2 cellular contexts compared by ENCODE assay signal in the genomic region with DNA sequence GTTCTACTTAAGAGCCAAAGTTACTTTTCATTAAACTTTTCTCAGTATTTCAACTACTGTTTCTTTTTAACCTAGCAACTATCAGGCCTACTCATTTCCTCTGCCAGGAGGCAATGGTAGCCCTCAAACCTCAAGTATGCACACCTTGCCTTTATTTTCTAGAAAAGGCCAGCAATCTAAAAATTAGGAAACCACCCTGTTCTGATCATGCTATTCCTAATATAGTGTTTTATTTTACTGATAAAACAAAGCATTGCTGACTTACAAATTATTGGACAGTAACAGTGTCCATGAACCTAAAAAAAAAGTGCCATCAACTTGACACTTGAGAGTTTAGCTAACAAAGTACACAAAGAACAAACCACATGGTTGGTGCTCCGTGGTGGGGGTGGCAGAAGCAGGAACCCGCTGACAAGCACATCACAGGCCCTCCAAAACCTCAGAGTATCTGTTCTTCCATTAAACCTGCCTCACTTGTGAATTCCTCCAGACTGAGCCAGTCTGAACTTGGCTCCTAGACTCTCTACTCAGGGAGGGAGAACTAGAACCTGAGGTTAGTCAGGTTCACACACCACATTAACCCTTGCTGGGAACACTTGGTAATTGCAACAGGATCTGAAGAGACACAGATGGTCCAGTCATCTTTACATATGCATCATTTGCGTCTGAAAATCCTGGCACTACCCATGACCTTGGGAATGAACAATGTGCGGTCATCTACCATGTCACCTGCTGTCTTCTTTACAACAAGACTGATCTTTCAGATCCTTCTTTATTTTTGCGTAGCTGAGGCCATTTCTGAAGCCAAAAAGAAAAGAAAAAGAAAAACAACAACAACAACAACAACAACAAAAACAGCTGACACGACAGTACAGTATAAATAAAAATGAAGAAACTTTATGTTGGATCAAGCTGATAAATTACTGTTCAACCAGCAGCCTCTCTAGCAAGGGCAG.
A peak's percentile ranks its signal among the peaks of the same experiment; 100 is the strongest.
TF ChIP-seq lines count a peak whose summit lies in the region.

No MANE protein-coding gene starts in this region.

TF ChIP-seq in SK-N-SH, 30 proteins besides CTCF, POLR2A, EP300 and RAD21:
- TF ChIP-seq TAF1 (IDR thresholded peaks at IDR 0.05; ENCODE audit: borderline replicate concordance, low read depth, low read length) (no peak), NFIC (IDR thresholded peaks at IDR 0.05; ENCODE audit: borderline replicate concordance) (peak; percentile 6; the same call in 1 of the 2 replicates), TCF12 (IDR thresholded peaks at IDR 0.05) (peak; percentile 16)

TF ChIP-seq in K562, 482 proteins besides CTCF, POLR2A, EP300 and RAD21 (continues in another document):
- TF ChIP-seq, protein P1, sequence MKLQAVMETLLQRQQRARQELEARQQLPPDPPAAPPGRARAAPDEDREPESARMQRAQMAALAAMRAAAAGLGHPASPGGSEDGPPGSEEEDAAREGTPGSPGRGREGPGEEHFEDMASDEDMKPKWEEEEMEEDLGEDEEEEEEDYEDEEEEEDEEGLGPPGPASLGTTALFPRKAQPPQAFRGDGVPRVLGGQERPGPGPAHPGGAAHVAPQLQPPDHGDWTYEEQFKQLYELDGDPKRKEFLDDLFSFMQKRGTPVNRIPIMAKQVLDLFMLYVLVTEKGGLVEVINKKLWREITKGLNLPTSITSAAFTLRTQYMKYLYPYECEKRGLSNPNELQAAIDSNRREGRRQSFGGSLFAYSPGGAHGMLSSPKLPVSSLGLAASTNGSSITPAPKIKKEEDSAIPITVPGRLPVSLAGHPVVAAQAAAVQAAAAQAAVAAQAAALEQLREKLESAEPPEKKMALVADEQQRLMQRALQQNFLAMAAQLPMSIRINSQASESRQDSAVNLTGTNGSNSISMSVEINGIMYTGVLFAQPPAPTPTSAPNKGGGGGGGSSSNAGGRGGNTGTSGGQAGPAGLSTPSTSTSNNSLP (IDR thresholded peaks at IDR 0.05; ENCODE audit: borderline replicate concordance, low read depth, low read length) = no peak
- TF ChIP-seq, protein P2, sequence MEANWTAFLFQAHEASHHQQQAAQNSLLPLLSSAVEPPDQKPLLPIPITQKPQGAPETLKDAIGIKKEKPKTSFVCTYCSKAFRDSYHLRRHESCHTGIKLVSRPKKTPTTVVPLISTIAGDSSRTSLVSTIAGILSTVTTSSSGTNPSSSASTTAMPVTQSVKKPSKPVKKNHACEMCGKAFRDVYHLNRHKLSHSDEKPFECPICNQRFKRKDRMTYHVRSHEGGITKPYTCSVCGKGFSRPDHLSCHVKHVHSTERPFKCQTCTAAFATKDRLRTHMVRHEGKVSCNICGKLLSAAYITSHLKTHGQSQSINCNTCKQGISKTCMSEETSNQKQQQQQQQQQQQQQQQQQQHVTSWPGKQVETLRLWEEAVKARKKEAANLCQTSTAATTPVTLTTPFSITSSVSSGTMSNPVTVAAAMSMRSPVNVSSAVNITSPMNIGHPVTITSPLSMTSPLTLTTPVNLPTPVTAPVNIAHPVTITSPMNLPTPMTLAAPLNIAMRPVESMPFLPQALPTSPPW (CRISPR knock-in tag; IDR thresholded peaks at IDR 0.05) = no peak
- TF ChIP-seq CREBBP (IDR thresholded peaks at IDR 0.05; ENCODE audit: low read depth, low read length) (no peak), IFI16 (CRISPR knock-in tag; IDR thresholded peaks at IDR 0.05) (no peak), DACH1 (IDR thresholded peaks at IDR 0.05; ENCODE audit: partially characterized antibody) (no peak), TFAM (CRISPR knock-in tag; conservative IDR thresholded peaks at IDR 0.05) (no peak), PHTF2 (CRISPR knock-in tag; IDR thresholded peaks at IDR 0.05) (no peak), ETV5 (CRISPR knock-in tag; IDR thresholded peaks at IDR 0.05; ENCODE audit: low read depth) (0 out of 2 replicates have a peak, but pooled peaks have one; percentile 33), ZNF668 (CRISPR knock-in tag; IDR thresholded peaks at IDR 0.05) (no peak), ZNF75A (CRISPR knock-in tag; IDR thresholded peaks at IDR 0.05) (no peak), SRSF9 (IDR thresholded peaks at IDR 0.05; ENCODE audit: borderline replicate concordance, low read depth, low read length) (no peak), NCOA1 (IDR thresholded peaks at IDR 0.05; ENCODE audit: low read depth) (no peak), FOXJ2 (tag; IDR thresholded peaks at IDR 0.05) (peak; percentile 66; the same call in 1 of the 2 replicates), MAFF (IDR thresholded peaks at IDR 0.05; ENCODE audit: low read length) (peak; percentile 80), MIER1 (IDR thresholded peaks at IDR 0.05; ENCODE audit: low read depth) (no peak), MAFG (tag; conservative IDR thresholded peaks at IDR 0.05) (peak; percentile 91), RB1 (IDR thresholded peaks at IDR 0.05; ENCODE audit: low read depth) (no peak), MAFK (IDR thresholded peaks at IDR 0.05; ENCODE audit: low read length) (peak; percentile 61), MEIS2 (IDR thresholded peaks at IDR 0.05; ENCODE audit: partially characterized antibody) (peak; percentile 41), ZFX (CRISPR knock-in tag; IDR thresholded peaks at IDR 0.05) (0 out of 2 replicates have a peak, but pooled peaks have one; percentile 4)
- TF ChIP-seq, protein P3, sequence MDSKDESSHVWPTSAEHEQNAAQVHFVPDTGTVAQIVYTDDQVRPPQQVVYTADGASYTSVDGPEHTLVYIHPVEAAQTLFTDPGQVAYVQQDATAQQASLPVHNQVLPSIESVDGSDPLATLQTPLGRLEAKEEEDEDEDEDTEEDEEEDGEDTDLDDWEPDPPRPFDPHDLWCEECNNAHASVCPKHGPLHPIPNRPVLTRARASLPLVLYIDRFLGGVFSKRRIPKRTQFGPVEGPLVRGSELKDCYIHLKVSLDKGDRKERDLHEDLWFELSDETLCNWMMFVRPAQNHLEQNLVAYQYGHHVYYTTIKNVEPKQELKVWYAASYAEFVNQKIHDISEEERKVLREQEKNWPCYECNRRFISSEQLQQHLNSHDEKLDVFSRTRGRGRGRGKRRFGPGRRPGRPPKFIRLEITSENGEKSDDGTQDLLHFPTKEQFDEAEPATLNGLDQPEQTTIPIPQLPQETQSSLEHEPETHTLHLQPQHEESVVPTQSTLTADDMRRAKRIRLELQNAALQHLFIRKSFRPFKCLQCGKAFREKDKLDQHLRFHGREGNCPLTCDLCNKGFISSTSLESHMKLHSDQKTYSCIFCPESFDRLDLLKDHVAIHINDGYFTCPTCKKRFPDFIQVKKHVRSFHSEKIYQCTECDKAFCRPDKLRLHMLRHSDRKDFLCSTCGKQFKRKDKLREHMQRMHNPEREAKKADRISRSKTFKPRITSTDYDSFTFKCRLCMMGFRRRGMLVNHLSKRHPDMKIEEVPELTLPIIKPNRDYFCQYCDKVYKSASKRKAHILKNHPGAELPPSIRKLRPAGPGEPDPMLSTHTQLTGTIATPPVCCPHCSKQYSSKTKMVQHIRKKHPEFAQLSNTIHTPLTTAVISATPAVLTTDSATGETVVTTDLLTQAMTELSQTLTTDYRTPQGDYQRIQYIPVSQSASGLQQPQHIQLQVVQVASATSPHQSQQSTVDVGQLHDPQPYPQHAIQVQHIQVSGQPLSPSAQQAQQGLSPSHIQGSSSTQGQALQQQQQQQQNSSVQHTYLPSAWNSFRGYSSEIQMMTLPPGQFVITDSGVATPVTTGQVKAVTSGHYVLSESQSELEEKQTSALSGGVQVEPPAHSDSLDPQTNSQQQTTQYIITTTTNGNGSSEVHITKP (IDR thresholded peaks at IDR 0.05; ENCODE audit: partially characterized antibody) = peak; percentile 16
- TF ChIP-seq, protein P4, sequence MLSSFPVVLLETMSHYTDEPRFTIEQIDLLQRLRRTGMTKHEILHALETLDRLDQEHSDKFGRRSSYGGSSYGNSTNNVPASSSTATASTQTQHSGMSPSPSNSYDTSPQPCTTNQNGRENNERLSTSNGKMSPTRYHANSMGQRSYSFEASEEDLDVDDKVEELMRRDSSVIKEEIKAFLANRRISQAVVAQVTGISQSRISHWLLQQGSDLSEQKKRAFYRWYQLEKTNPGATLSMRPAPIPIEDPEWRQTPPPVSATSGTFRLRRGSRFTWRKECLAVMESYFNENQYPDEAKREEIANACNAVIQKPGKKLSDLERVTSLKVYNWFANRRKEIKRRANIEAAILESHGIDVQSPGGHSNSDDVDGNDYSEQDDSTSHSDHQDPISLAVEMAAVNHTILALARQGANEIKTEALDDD (IDR thresholded peaks at IDR 0.05) = peak; percentile 76
- TF ChIP-seq, protein P5, sequence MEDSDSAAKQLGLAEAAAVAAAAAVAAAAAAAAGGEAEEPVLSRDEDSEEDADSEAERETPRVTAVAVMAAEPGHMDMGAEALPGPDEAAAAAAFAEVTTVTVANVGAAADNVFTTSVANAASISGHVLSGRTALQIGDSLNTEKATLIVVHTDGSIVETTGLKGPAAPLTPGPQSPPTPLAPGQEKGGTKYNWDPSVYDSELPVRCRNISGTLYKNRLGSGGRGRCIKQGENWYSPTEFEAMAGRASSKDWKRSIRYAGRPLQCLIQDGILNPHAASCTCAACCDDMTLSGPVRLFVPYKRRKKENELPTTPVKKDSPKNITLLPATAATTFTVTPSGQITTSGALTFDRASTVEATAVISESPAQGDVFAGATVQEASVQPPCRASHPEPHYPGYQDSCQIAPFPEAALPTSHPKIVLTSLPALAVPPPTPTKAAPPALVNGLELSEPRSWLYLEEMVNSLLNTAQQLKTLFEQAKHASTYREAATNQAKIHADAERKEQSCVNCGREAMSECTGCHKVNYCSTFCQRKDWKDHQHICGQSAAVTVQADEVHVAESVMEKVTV (CRISPR knock-in tag; IDR thresholded peaks at IDR 0.05) = no peak
- TF ChIP-seq, protein P6, sequence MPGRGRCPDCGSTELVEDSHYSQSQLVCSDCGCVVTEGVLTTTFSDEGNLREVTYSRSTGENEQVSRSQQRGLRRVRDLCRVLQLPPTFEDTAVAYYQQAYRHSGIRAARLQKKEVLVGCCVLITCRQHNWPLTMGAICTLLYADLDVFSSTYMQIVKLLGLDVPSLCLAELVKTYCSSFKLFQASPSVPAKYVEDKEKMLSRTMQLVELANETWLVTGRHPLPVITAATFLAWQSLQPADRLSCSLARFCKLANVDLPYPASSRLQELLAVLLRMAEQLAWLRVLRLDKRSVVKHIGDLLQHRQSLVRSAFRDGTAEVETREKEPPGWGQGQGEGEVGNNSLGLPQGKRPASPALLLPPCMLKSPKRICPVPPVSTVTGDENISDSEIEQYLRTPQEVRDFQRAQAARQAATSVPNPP (IDR thresholded peaks at IDR 0.05; ENCODE audit: borderline replicate concordance, insufficient read depth, insufficient read length) = no peak
- TF ChIP-seq, protein P7, sequence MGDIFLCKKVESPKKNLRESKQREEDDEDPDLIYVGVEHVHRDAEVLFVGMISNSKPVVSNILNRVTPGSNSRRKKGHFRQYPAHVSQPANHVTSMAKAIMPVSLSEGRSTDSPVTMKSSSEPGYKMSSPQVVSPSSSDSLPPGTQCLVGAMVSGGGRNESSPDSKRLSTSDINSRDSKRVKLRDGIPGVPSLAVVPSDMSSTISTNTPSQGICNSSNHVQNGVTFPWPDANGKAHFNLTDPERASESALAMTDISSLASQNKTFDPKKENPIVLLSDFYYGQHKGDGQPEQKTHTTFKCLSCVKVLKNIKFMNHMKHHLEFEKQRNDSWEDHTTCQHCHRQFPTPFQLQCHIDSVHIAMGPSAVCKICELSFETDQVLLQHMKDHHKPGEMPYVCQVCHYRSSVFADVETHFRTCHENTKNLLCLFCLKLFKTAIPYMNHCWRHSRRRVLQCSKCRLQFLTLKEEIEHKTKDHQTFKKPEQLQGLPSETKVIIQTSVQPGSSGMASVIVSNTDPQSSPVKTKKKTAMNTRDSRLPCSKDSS (IDR thresholded peaks at IDR 0.05; ENCODE audit: low read depth, partially characterized antibody) = no peak
- TF ChIP-seq, protein P8, sequence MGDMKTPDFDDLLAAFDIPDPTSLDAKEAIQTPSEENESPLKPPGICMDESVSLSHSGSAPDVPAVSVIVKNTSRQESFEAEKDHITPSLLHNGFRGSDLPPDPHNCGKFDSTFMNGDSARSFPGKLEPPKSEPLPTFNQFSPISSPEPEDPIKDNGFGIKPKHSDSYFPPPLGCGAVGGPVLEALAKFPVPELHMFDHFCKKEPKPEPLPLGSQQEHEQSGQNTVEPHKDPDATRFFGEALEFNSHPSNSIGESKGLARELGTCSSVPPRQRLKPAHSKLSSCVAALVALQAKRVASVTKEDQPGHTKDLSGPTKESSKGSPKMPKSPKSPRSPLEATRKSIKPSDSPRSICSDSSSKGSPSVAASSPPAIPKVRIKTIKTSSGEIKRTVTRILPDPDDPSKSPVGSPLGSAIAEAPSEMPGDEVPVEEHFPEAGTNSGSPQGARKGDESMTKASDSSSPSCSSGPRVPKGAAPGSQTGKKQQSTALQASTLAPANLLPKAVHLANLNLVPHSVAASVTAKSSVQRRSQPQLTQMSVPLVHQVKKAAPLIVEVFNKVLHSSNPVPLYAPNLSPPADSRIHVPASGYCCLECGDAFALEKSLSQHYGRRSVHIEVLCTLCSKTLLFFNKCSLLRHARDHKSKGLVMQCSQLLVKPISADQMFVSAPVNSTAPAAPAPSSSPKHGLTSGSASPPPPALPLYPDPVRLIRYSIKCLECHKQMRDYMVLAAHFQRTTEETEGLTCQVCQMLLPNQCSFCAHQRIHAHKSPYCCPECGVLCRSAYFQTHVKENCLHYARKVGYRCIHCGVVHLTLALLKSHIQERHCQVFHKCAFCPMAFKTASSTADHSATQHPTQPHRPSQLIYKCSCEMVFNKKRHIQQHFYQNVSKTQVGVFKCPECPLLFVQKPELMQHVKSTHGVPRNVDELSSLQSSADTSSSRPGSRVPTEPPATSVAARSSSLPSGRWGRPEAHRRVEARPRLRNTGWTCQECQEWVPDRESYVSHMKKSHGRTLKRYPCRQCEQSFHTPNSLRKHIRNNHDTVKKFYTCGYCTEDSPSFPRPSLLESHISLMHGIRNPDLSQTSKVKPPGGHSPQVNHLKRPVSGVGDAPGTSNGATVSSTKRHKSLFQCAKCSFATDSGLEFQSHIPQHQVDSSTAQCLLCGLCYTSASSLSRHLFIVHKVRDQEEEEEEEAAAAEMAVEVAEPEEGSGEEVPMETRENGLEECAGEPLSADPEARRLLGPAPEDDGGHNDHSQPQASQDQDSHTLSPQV (IDR thresholded peaks at IDR 0.05) = peak; percentile 15; the same call in 1 of the 2 replicates
- TF ChIP-seq, protein P9, sequence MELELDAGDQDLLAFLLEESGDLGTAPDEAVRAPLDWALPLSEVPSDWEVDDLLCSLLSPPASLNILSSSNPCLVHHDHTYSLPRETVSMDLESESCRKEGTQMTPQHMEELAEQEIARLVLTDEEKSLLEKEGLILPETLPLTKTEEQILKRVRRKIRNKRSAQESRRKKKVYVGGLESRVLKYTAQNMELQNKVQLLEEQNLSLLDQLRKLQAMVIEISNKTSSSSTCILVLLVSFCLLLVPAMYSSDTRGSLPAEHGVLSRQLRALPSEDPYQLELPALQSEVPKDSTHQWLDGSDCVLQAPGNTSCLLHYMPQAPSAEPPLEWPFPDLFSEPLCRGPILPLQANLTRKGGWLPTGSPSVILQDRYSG (tag; conservative IDR thresholded peaks at IDR 0.05; ENCODE audit: low read depth) = peak; percentile 59; the same call in 1 of the 2 replicates
- TF ChIP-seq, protein P10, sequence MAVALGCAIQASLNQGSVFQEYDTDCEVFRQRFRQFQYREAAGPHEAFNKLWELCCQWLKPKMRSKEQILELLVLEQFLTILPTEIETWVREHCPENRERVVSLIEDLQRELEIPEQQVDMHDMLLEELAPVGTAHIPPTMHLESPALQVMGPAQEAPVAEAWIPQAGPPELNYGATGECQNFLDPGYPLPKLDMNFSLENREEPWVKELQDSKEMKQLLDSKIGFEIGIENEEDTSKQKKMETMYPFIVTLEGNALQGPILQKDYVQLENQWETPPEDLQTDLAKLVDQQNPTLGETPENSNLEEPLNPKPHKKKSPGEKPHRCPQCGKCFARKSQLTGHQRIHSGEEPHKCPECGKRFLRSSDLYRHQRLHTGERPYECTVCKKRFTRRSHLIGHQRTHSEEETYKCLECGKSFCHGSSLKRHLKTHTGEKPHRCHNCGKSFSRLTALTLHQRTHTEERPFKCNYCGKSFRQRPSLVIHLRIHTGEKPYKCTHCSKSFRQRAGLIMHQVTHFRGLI (CRISPR knock-in tag; IDR thresholded peaks at IDR 0.05) = no peak
